Comparison of ENCODE assay signal across 1 cellular context in genomic region chr3:49411550-49411967, GRCh38.
TF ChIP-seq lines count a peak whose summit lies in the region.

No MANE protein-coding gene starts in this region.

TF ChIP-seq in HepG2, 621 proteins besides CTCF, POLR2A, EP300 and RAD21 (continued from another document and continues in another):
- 0 out of 2 replicates have a peak, but pooled peaks have one; percentile 45 for TF ChIP-seq ZNF773 (CRISPR knock-in tag; IDR thresholded peaks at IDR 0.05; ENCODE audit: borderline replicate concordance)
- TF ChIP-seq CHCHD3 (CRISPR knock-in tag; IDR thresholded peaks at IDR 0.05) = 0 out of 2 replicates have a peak, but pooled peaks have one; percentile 75
- TF ChIP-seq ZZZ3 (CRISPR knock-in tag; IDR thresholded peaks at IDR 0.05; ENCODE audit: borderline replicate concordance) = no peak
- peak; percentile 9 for TF ChIP-seq YY1 (IDR thresholded peaks at IDR 0.05; ENCODE audit: insufficient read depth, insufficient replicate concordance, low read depth, low read length)
- no peak for TF ChIP-seq SAP130 (CRISPR knock-in tag; IDR thresholded peaks at IDR 0.05; ENCODE audit: low read depth)
- TF ChIP-seq ZNF224 (CRISPR knock-in tag; IDR thresholded peaks at IDR 0.05) = no peak
- TF ChIP-seq KLF9 (CRISPR knock-in tag; IDR thresholded peaks at IDR 0.05; ENCODE audit: low read depth) = no peak
- no peak for TF ChIP-seq HIVEP1 (CRISPR knock-in tag; IDR thresholded peaks at IDR 0.05)
- peak; percentile 37; the same call in 1 of the 2 replicates for TF ChIP-seq ZNF281 (CRISPR knock-in tag; IDR thresholded peaks at IDR 0.05; ENCODE audit: borderline replicate concordance)
- TF ChIP-seq ZNF746 (CRISPR knock-in tag; IDR thresholded peaks at IDR 0.05) = 0 out of 2 replicates have a peak, but pooled peaks have one; percentile 6
- no peak for TF ChIP-seq NCOA2 (CRISPR knock-in tag; IDR thresholded peaks at IDR 0.05)
- TF ChIP-seq ZNF543 (CRISPR knock-in tag; IDR thresholded peaks at IDR 0.05) = no peak; the same call in 1 of the 2 replicates
- TF ChIP-seq ZNF768 (CRISPR knock-in tag; IDR thresholded peaks at IDR 0.05) = peak; percentile 34; the same call in 1 of the 2 replicates
- TF ChIP-seq ZNF34 (CRISPR knock-in tag; IDR thresholded peaks at IDR 0.05; ENCODE audit: borderline replicate concordance) = no peak
- TF ChIP-seq ELF1 (CRISPR knock-in tag; IDR thresholded peaks at IDR 0.05) = no peak
- no peak for TF ChIP-seq SP1 (IDR thresholded peaks at IDR 0.05)
- TF ChIP-seq SP1 (CRISPR knock-in tag; IDR thresholded peaks at IDR 0.05) = no peak
- TF ChIP-seq ZBTB38 (CRISPR knock-in tag; IDR thresholded peaks at IDR 0.05) = no peak
- TF ChIP-seq ZC3H13 (CRISPR knock-in tag; IDR thresholded peaks at IDR 0.05) = no peak; the same call in 1 of the 2 replicates
- no peak for TF ChIP-seq MZF1 (CRISPR knock-in tag; IDR thresholded peaks at IDR 0.05; ENCODE audit: borderline replicate concordance)
- TF ChIP-seq ZNF282 (IDR thresholded peaks at IDR 0.05; ENCODE audit: partially characterized antibody) = no peak
- TF ChIP-seq PATZ1 (CRISPR knock-in tag; IDR thresholded peaks at IDR 0.05) = 0 out of 2 replicates have a peak, but pooled peaks have one; percentile 41
- TF ChIP-seq HOXA5 (CRISPR knock-in tag; IDR thresholded peaks at IDR 0.05) = 0 out of 2 replicates have a peak, but pooled peaks have one; percentile 21
- TF ChIP-seq, protein P1, sequence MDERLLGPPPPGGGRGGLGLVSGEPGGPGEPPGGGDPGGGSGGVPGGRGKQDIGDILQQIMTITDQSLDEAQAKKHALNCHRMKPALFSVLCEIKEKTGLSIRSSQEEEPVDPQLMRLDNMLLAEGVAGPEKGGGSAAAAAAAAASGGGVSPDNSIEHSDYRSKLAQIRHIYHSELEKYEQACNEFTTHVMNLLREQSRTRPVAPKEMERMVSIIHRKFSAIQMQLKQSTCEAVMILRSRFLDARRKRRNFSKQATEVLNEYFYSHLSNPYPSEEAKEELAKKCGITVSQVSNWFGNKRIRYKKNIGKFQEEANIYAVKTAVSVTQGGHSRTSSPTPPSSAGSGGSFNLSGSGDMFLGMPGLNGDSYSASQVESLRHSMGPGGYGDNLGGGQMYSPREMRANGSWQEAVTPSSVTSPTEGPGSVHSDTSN (CRISPR knock-in tag; IDR thresholded peaks at IDR 0.05) = no peak
- no peak for TF ChIP-seq ZNF577 (CRISPR knock-in tag; IDR thresholded peaks at IDR 0.05; ENCODE audit: borderline replicate concordance, low read depth)
- 0 out of 2 replicates have a peak, but pooled peaks have one; percentile 53 for TF ChIP-seq KDM5B (CRISPR knock-in tag; IDR thresholded peaks at IDR 0.05; ENCODE audit: borderline replicate concordance)
- no peak for TF ChIP-seq SIN3B (IDR thresholded peaks at IDR 0.05; ENCODE audit: low read length)
- no peak for TF ChIP-seq ZNF572 (CRISPR knock-in tag; IDR thresholded peaks at IDR 0.05)
- no peak for TF ChIP-seq SRSF4 (IDR thresholded peaks at IDR 0.05; ENCODE audit: low read depth, low read length, poor library complexity, severe bottlenecking)
- TF ChIP-seq TP53 (CRISPR knock-in tag; conservative IDR thresholded peaks at IDR 0.05) = no peak
- no peak for TF ChIP-seq ZNF121 (CRISPR knock-in tag; IDR thresholded peaks at IDR 0.05)
- no peak for TF ChIP-seq HIC2 (CRISPR knock-in tag; IDR thresholded peaks at IDR 0.05; ENCODE audit: low read depth)
- peak; percentile 70; the same call in 1 of the 2 replicates for TF ChIP-seq DMAP1 (CRISPR knock-in tag; IDR thresholded peaks at IDR 0.05)
- TF ChIP-seq ZNF784 (CRISPR knock-in tag; IDR thresholded peaks at IDR 0.05; ENCODE audit: borderline replicate concordance) = 0 out of 2 replicates have a peak, but pooled peaks have one; percentile 22
- TF ChIP-seq ZMYM4 (CRISPR knock-in tag; IDR thresholded peaks at IDR 0.05) = no peak
- TF ChIP-seq ZKSCAN8 (CRISPR knock-in tag; IDR thresholded peaks at IDR 0.05; ENCODE audit: borderline replicate concordance) = no peak
- no peak for TF ChIP-seq LCORL (IDR thresholded peaks at IDR 0.05)
- no peak for TF ChIP-seq LCORL (CRISPR knock-in tag; IDR thresholded peaks at IDR 0.05)
- peak; percentile 5 for TF ChIP-seq AGO2 (optimal IDR thresholded peaks at IDR 0.05; ENCODE audit: low read depth, low read length)
- TF ChIP-seq ZNF766 (CRISPR knock-in tag; IDR thresholded peaks at IDR 0.05; ENCODE audit: borderline replicate concordance) = no peak; the same call in 1 of the 2 replicates
- TF ChIP-seq KMT2B (CRISPR knock-in tag; IDR thresholded peaks at IDR 0.05) = no peak
- TF ChIP-seq ZNF274 (CRISPR knock-in tag; IDR thresholded peaks at IDR 0.05) = no peak
- no peak for TF ChIP-seq FLYWCH1 (CRISPR knock-in tag; IDR thresholded peaks at IDR 0.05)
- TF ChIP-seq, protein P2, sequence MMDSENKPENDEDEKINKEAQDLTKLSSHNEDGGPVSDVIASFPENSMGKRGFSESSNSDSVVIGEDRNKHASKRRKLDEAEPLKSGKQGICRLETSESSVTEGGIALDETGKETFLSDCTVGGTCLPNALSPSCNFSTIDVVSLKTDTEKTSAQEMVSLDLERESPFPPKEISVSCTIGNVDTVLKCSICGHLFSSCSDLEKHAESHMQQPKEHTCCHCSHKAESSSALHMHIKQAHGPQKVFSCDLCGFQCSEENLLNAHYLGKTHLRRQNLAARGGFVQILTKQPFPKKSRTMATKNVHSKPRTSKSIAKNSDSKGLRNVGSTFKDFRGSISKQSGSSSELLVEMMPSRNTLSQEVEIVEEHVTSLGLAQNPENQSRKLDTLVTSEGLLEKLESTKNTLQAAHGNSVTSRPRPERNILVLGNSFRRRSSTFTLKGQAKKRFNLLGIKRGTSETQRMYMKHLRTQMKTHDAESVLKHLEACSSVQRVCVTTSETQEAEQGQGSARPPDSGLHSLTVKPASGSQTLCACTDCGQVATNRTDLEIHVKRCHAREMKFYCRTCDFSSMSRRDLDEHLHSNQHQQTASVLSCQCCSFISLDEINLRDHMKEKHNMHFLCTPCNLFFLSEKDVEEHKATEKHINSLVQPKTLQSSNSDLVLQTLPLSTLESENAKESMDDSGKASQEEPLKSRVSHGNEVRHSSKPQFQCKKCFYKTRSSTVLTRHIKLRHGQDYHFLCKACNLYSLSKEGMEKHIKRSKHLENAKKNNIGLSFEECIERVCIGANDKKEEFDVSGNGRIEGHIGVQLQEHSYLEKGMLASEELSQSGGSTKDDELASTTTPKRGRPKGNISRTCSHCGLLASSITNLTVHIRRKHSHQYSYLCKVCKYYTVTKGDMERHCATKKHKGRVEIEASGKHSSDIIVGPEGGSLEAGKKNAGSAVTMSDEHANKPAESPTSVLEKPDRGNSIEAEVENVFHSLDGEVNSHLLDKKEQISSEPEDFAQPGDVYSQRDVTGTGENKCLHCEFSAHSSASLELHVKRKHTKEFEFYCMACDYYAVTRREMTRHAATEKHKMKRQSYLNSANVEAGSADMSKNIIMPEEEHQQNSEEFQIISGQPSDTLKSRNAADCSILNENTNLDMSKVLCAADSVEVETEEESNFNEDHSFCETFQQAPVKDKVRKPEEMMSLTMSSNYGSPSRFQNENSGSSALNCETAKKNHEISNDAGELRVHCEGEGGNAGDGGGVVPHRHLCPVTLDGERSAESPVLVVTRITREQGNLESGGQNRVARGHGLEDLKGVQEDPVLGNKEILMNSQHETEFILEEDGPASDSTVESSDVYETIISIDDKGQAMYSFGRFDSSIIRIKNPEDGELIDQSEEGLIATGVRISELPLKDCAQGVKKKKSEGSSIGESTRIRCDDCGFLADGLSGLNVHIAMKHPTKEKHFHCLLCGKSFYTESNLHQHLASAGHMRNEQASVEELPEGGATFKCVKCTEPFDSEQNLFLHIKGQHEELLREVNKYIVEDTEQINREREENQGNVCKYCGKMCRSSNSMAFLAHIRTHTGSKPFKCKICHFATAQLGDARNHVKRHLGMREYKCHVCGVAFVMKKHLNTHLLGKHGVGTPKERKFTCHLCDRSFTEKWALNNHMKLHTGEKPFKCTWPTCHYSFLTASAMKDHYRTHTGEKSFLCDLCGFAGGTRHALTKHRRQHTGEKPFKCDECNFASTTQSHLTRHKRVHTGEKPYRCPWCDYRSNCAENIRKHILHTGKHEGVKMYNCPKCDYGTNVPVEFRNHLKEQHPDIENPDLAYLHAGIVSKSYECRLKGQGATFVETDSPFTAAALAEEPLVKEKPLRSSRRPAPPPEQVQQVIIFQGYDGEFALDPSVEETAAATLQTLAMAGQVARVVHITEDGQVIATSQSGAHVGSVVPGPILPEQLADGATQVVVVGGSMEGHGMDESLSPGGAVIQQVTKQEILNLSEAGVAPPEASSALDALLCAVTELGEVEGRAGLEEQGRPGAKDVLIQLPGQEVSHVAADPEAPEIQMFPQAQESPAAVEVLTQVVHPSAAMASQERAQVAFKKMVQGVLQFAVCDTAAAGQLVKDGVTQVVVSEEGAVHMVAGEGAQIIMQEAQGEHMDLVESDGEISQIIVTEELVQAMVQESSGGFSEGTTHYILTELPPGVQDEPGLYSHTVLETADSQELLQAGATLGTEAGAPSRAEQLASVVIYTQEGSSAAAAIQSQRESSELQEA (CRISPR knock-in tag; IDR thresholded peaks at IDR 0.05; ENCODE audit: not compliant biosample characterization) = no peak
- TF ChIP-seq HNF4G (IDR thresholded peaks at IDR 0.05; ENCODE audit: borderline replicate concordance, low read depth, low read length) = peak; percentile 16; the same call in 1 of the 2 replicates
- no peak for TF ChIP-seq HNF4G (CRISPR knock-in tag; IDR thresholded peaks at IDR 0.05; ENCODE audit: borderline replicate concordance, low read depth)
- TF ChIP-seq ZFP82 (CRISPR knock-in tag; IDR thresholded peaks at IDR 0.05; ENCODE audit: borderline replicate concordance) = no peak; the same call in 1 of the 2 replicates
- TF ChIP-seq ZNF720 (CRISPR knock-in tag; IDR thresholded peaks at IDR 0.05) = no peak
- TF ChIP-seq MBNL3 (CRISPR knock-in tag; conservative IDR thresholded peaks at IDR 0.05) = no peak
- TF ChIP-seq SOX13 (IDR thresholded peaks at IDR 0.05) = no peak
- TF ChIP-seq SOX13 (CRISPR knock-in tag; conservative IDR thresholded peaks at IDR 0.05 in 1 of 2, IDR thresholded peaks at IDR 0.05 in 1 of 2) = no peak
- TF ChIP-seq ZNF446 (CRISPR knock-in tag; IDR thresholded peaks at IDR 0.05) = no peak
- no peak for TF ChIP-seq HOXA3 (CRISPR knock-in tag; IDR thresholded peaks at IDR 0.05)
- TF ChIP-seq, protein P3, sequence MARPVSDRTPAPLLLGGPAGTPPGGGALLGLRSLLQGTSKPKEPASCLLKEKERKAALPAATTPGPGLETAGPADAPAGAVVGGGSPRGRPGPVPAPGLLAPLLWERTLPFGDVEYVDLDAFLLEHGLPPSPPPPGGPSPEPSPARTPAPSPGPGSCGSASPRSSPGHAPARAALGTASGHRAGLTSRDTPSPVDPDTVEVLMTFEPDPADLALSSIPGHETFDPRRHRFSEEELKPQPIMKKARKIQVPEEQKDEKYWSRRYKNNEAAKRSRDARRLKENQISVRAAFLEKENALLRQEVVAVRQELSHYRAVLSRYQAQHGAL (CRISPR knock-in tag; IDR thresholded peaks at IDR 0.05; ENCODE audit: not compliant biosample characterization) = peak; percentile 14
